8 cellular contexts compared by ENCODE assay signal in the genomic region with DNA sequence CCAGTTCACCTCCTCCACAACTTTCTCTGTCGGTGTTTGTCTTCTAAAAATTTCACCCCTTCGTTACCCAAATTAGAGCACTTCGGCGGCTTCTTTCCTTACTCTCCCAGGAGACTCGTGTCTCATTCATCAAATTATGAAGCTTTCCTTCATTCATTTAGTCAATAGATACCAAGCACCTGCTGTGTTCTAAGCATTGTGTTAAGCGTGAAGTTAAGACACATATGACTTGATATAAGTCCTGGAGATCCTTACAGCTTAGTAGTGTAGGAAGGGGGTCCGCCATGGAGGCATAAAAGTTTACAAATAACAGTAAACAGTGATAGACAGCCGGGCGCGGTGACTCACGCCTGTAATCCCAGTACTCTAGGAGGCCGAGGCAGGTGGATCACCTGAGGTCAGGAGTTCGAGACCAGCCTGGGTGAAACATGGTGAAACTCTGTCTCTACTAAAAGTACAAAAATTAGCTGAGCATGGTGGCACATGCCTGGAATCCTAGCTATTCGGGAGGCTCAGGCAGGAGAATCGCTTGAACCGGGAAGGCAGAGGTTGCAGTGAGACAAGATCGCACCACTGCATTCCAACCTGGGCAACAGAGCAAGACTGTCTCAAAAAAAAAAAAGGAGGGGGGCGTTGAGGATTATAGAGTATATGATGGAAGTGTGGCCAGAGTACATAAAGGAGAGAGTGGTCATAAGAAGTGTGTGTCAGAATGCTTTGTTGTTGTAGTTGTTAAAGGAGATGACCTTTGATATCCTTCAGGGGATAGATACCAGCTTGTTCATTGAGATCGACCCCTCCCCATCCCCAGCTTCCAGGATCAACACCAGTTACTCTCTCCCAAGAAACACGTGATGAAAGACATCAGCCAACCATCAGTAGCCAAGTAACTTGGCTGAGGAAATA. TPM values are rescaled to one million over a fixed set of nuclear protein-coding genes. Genes with fewer than 3 reads are reported as not detected.
DNase-seq lines count a peak whose midpoint lies in the region; ATAC-seq and TF ChIP-seq lines count a peak whose summit lies in the region.

No MANE protein-coding gene starts in this region.

- ATAC-seq in activated T-cell treated with anti-CD3 and anti-CD28 coated beads, Interleukin-2, amount 50 U/mL, for 4 hours: no peak
- ATAC-seq in GM21423 (IDR thresholded peaks at IDR 0.05; ENCODE audit: unreplicated experiment): no peak
- ATAC-seq in GM18909 (IDR thresholded peaks at IDR 0.05; ENCODE audit: poor library complexity, unreplicated experiment): no peak

- H3K4me1 ChIP-seq in liver (ENCODE audit: control insufficient read depth in 4 of 4, insufficient read depth in 4 of 4, low read length in 3 of 4): peaks cover 5 to 32% (median 22%) of the 10 kb centered on the region in 4 donors
- H3K4me1 ChIP-seq in transverse colon: peaks cover 16 to 31% (median 21%) of the 10 kb centered on the region in 4 donors

- H3K36me3 ChIP-seq in liver (ENCODE audit: control insufficient read depth in 4 of 4, insufficient read depth in 3 of 4, low read depth in 1 of 4, low read length in 3 of 4): peaks cover 0 to 5% (median 4%) of the 10 kb centered on the region in 4 donors
- H3K36me3 ChIP-seq in transverse colon: peaks cover 0 to 3% (median 0%) of the 10 kb centered on the region in 4 donors

- H3K36me3 Mint-ChIP-seq in activated T-cell treated with anti-CD3 and anti-CD28 coated beads, Interleukin-2, amount 50 U/mL, for 4 hours (ENCODE audit: insufficient read depth): peaks cover 7% of the 10 kb centered on the region

- TF ChIP-seq CTCF in liver (IDR thresholded peaks at IDR 0.05; ENCODE audit: low read depth, low read length, missing input control) (no peak), transverse colon (IDR thresholded peaks at IDR 0.05) (no peak)

- peak overlapping the region; percentile 94 for H3K4me3 Mint-ChIP-seq in activated T-cell treated with anti-CD3 and anti-CD28 coated beads, Interleukin-2, amount 50 U/mL, for 4 hours

- TF ChIP-seq POLR2A in transverse colon (IDR thresholded peaks at IDR 0.05): no peak

- no peaks in the 10 kb centered on the region for H3K27me3 Mint-ChIP-seq in activated T-cell treated with anti-CD3 and anti-CD28 coated beads, Interleukin-2, amount 50 U/mL, for 4 hours (ENCODE audit: low read depth)

- DNase-seq in activated T-cell treated with anti-CD3 and anti-CD28 coated beads, Interleukin-2, amount 50 U/mL, for 4 hours: no peak
- no peak for DNase-seq in activated T-cell treated with anti-CD3 and anti-CD28 coated beads for 4 hours
- DNase-seq in transverse colon: no peak
- no peak for DNase-seq in stimulated activated CD4-positive, alpha-beta T cell treated with anti-CD3 and anti-CD28 coated beads, Interleukin-4, amount 100 ng/mL, for 24 hours

- no peak for TF ChIP-seq RAD21 in liver (IDR thresholded peaks at IDR 0.05)

- H3K9me3 ChIP-seq in liver (ENCODE audit: control insufficient read depth in 4 of 4, low read length in 3 of 4) (no peaks in the 10 kb centered on the region), transverse colon (no peaks in the 10 kb centered on the region)

- H3K9ac ChIP-seq in liver (ENCODE audit: low read depth in 1 of 2, low read length in 2 of 2): peak overlapping the region in 1 of 2 donors; percentile 47

- peak overlapping the region; percentile 34 to 86 (median 37) for H3K4me3 ChIP-seq in liver (ENCODE audit: low read depth in 1 of 3, low read length in 3 of 3)
- H3K4me3 ChIP-seq in transverse colon: peak overlapping the region; percentile 14 to 82 (median 76)

- H3K4me1 Mint-ChIP-seq in activated T-cell treated with anti-CD3 and anti-CD28 coated beads, Interleukin-2, amount 50 U/mL, for 4 hours (ENCODE audit: low read depth): peaks cover 54% of the 10 kb centered on the region

- H3K9me3 Mint-ChIP-seq in activated T-cell treated with anti-CD3 and anti-CD28 coated beads, Interleukin-2, amount 50 U/mL, for 4 hours: no peaks in the 10 kb centered on the region

- in situ Hi-C loops in transverse colon (cut with MboI; ENCODE audit: low pct_ligation_motif_present in 1 of 4, low pct_unique_long_range_greater_than_20kb in 1 of 4, low sequenced_read_pairs in 3 of 4): no loop called here

- peak overlapping the region; percentile 75 for H3K27ac ChIP-seq in angular gyrus (ENCODE audit: low read depth, low read length)
- H3K27ac ChIP-seq in liver (ENCODE audit: low read depth in 1 of 2, low read length in 2 of 2): peak overlapping the region in 1 of 2 donors; percentile 87
- H3K27ac ChIP-seq in transverse colon: peak overlapping the region; percentile 93 to 95 (median 94)

- intact Hi-C loops in transverse colon (cut with DNase I; ENCODE audit: low total_unique reads): no loop called here

- 41% methylated on average over 20 of the region's 20 CpGs for WGBS in liver
- 15 to 31% methylated on average over 6 to 19 of the region's 20 CpGs for WGBS in transverse colon (ENCODE audit: low coverage in 1 of 2), 2 donors

- TF ChIP-seq EP300 in transverse colon (IDR thresholded peaks at IDR 0.05; ENCODE audit: low read depth): no peak

- H3K27me3 ChIP-seq in liver (ENCODE audit: control insufficient read depth in 4 of 4, insufficient read depth in 4 of 4, low read length in 3 of 4) (no peaks in the 10 kb centered on the region), transverse colon (no peaks in the 10 kb centered on the region)

TF ChIP-seq in liver, 16 proteins besides CTCF, POLR2A, EP300 and RAD21:
- TF ChIP-seq FOXA1 (IDR thresholded peaks at IDR 0.05) (no peak), GABPA (IDR thresholded peaks at IDR 0.05 in 1 of 2, conservative IDR thresholded peaks at IDR 0.05 in 1 of 2) (no peak), SP1 (IDR thresholded peaks at IDR 0.05) (no peak)
- TF ChIP-seq, protein P1, sequence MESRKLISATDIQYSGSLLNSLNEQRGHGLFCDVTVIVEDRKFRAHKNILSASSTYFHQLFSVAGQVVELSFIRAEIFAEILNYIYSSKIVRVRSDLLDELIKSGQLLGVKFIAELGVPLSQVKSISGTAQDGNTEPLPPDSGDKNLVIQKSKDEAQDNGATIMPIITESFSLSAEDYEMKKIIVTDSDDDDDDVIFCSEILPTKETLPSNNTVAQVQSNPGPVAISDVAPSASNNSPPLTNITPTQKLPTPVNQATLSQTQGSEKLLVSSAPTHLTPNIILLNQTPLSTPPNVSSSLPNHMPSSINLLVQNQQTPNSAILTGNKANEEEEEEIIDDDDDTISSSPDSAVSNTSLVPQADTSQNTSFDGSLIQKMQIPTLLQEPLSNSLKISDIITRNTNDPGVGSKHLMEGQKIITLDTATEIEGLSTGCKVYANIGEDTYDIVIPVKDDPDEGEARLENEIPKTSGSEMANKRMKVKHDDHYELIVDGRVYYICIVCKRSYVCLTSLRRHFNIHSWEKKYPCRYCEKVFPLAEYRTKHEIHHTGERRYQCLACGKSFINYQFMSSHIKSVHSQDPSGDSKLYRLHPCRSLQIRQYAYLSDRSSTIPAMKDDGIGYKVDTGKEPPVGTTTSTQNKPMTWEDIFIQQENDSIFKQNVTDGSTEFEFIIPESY (IDR thresholded peaks at IDR 0.05): no peak

RNA-seq across cellular contexts. Expression of gene CCDC32, which starts 0.7 kb away (rescaled TPM):
- 10 to 100 TPM; 29.9 to 33.9 (median 31.0) TPM for total RNA-seq in activated T-cell treated with anti-CD3 and anti-CD28 coated beads, Interleukin-2, amount 50 U/mL, for 4 hours
- 10 to 100 TPM in 1 of 2 donors, 1 to 10 TPM in 1; 8.9 to 13.5 TPM for total RNA-seq in liver
- 1 to 10 TPM; 7.9 to 8.8 TPM for polyA plus RNA-seq in liver
- 10 to 100 TPM; 31.0 to 53.1 (median 41.1) TPM for total RNA-seq in transverse colon

RNA-seq across cellular contexts. Expression of gene RPUSD2, which starts 3.5 kb away (rescaled TPM):
- 10 to 100 TPM; 33.3 to 41.1 (median 37.0) TPM for total RNA-seq in activated T-cell treated with anti-CD3 and anti-CD28 coated beads, Interleukin-2, amount 50 U/mL, for 4 hours
- total RNA-seq in liver (1 to 10 TPM; 7.4 to 7.6 TPM), transverse colon (10 to 100 TPM in 1 of 4 donors, 1 to 10 TPM in 3; 6.7 to 19.3 (median 7.8) TPM)
- 1 to 10 TPM; 5.3 to 5.8 TPM for polyA plus RNA-seq in liver

RNA-seq across cellular contexts. Expression of gene KNL1, which starts 28.5 kb away (rescaled TPM):
- total RNA-seq in activated T-cell treated with anti-CD3 and anti-CD28 coated beads, Interleukin-2, amount 50 U/mL, for 4 hours: 1 to 10 TPM; 2.9 to 4.1 (median 3.6) TPM
- total RNA-seq in liver (10 to 100 TPM in 1 of 2 donors, 1 to 10 TPM in 1; 3.5 to 38.5 TPM), transverse colon (1 to 10 TPM; 3.4 to 7.6 (median 3.9) TPM)
- polyA plus RNA-seq in liver: 1 to 10 TPM; 1.5 to 2.2 TPM
